Comparison of ENCODE assay signal across 8 cellular contexts in the genomic region with DNA sequence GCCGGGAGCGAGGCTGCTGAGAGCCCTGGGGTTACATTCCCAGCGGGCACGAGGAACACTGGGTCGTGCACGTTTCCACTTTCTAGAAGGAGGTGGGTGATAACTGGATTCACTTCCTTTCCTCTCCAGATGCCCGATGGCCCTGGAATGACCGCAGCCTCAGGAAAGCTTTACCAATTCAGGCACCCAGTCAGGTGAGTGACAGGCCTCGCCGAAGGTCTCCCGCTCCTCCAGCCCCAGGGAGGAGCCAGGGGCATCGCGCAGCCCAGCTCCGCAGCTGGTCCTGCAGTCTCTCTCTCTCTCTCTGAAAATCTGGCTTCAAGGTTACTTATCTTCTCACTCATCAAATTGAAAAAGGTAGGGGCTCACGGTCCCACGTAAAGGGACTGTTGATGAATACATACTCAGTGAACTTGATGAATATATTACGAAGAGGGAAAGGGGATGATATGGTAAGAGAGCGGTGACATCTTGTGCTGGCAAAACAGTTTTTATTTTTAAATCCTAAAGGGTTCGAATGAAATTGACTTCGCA. TPM values are rescaled to one million over a fixed set of nuclear protein-coding genes. Genes with fewer than 3 reads are reported as not detected.
A peak's percentile ranks its signal among the peaks of the same experiment; 100 is the strongest.
DNase-seq lines count a peak whose midpoint lies in the region; ATAC-seq and TF ChIP-seq lines count a peak whose summit lies in the region.

No MANE protein-coding gene starts in this region.

- no CpG with 5 or more reads among the region's 20 CpGs for WGBS in H9 (ENCODE audit: extremely low coverage, insufficient read length, low lambda C conversion rate)

- H3K79me1 ChIP-seq in H9 (ENCODE audit: insufficient read depth, low read depth, low read length, poor library complexity, severe bottlenecking): no peaks in the 10 kb centered on the region

- H3K4me1 ChIP-seq in H9 (ENCODE audit: insufficient read depth, low read length) (no peaks in the 10 kb centered on the region), Karpas-422 (ENCODE audit: low read length) (peaks cover 12% of the 10 kb centered on the region)

- no peak overlapping the region for H2AK5ac ChIP-seq in H9 (ENCODE audit: insufficient read length, low read length)

- H3K9me3 ChIP-seq in H9 (ENCODE audit: control insufficient read depth, low read depth, low read length) (no peaks in the 10 kb centered on the region), Karpas-422 (ENCODE audit: low read length) (no peaks in the 10 kb centered on the region)

- H3K4me2 ChIP-seq in H9 (ENCODE audit: insufficient read depth, insufficient read length, low read length): peak overlapping the region; percentile 67
- H3K4me2 ChIP-seq in Karpas-422 (ENCODE audit: low read depth, low read length, poor library complexity, severe bottlenecking): no peak overlapping the region

- H3K23ac ChIP-seq in H9 (ENCODE audit: insufficient read length, low read depth, low read length): no peak overlapping the region

- DNase-seq in AG04449 (ENCODE audit: low read depth, low spot score) (no peak), H9 (peak; percentile 67), memory B cell (ENCODE audit: low spot score in 2 of 2) (no peak), Karpas-422 (no peak), retina (no peak)
- no peak for DNase-seq in stimulated activated CD4-positive, alpha-beta T cell treated with anti-CD3 and anti-CD28 coated beads, Interleukin-1b, Interleukin-23, amount 100 ng/mL, for 48 hours

- TF ChIP-seq CTCF in AG04449 (IDR thresholded peaks at IDR 0.05; ENCODE audit: insufficient read depth, low read length, missing control alignments) (no peak), H9 (conservative IDR thresholded peaks at IDR 0.05) (no peak)

- H3T11ph ChIP-seq in H9 (ENCODE audit: low read length): no peak overlapping the region

- H3K14ac ChIP-seq in H9 (ENCODE audit: insufficient read depth, low read length): no peak overlapping the region

- no peak overlapping the region for H4K8ac ChIP-seq in H9 (replicated peaks; ENCODE audit: insufficient read length, low read depth, low read length)

- H4K91ac ChIP-seq in H9 (ENCODE audit: insufficient read length, low read depth, low read length): no peak overlapping the region

- no peak overlapping the region for H3K9ac ChIP-seq in H9 (ENCODE audit: extremely low read depth, insufficient read length, low read length)
- no peak overlapping the region for H3K9ac ChIP-seq in Karpas-422 (ENCODE audit: low read length)

- H3K23me2 ChIP-seq in H9 (ENCODE audit: insufficient read length, low read depth, low read length, poor library complexity, severe bottlenecking): peaks cover 7% of the 10 kb centered on the region

- H2AFZ ChIP-seq in H9 (ENCODE audit: low read length) (no peak overlapping the region), Karpas-422 (ENCODE audit: low read length) (no peak overlapping the region)

- H3K4me1 Mint-ChIP-seq in H9: peaks cover 13 to 15% of the 10 kb centered on the region in 2 experiments
- H3K4me1 Mint-ChIP-seq in activated naive CD8-positive, alpha-beta T cell (ENCODE audit: low read depth): peaks cover 22% of the 10 kb centered on the region
- peaks cover 12% of the 10 kb centered on the region for H3K4me1 Mint-ChIP-seq in memory B cell

- H3K27me3 Mint-ChIP-seq in H9 (ENCODE audit: low read depth) (peaks cover 59% of the 10 kb centered on the region), memory B cell (peaks cover 31% of the 10 kb centered on the region)
- peaks cover 43% of the 10 kb centered on the region for H3K27me3 Mint-ChIP-seq in activated naive CD8-positive, alpha-beta T cell

- H4K20me1 ChIP-seq in H9 (ENCODE audit: control insufficient read depth, insufficient read depth, insufficient read length): no peaks in the 10 kb centered on the region
- no peaks in the 10 kb centered on the region for H4K20me1 ChIP-seq in Karpas-422 (ENCODE audit: insufficient read depth, low read depth, low read length)

- H3K9me3 Mint-ChIP-seq in H9: no peaks in the 10 kb centered on the region; a peak in 2 of 5 replicates
- no peaks in the 10 kb centered on the region for H3K9me3 Mint-ChIP-seq in activated naive CD8-positive, alpha-beta T cell (ENCODE audit: low read depth)
- no peaks in the 10 kb centered on the region for H3K9me3 Mint-ChIP-seq in memory B cell

- H3K27me3 ChIP-seq in H9 (ENCODE audit: insufficient read depth, low read length): peaks cover 9% of the 10 kb centered on the region; the same call in 1 of the 2 replicates
- H3K27me3 ChIP-seq in Karpas-422 (ENCODE audit: low read length): no peaks in the 10 kb centered on the region

- H3K36me3 ChIP-seq in Karpas-422 (ENCODE audit: insufficient read depth, low read length): no peaks in the 10 kb centered on the region

- no peak overlapping the region for H2BK15ac ChIP-seq in H9 (ENCODE audit: low read depth, low read length)

- no peak overlapping the region for H2BK20ac ChIP-seq in H9 (ENCODE audit: low read depth, low read length, poor library complexity, severe bottlenecking)

- peak overlapping the region; percentile 74 to 89 for H3K4me3 Mint-ChIP-seq in H9
- H3K4me3 Mint-ChIP-seq in activated naive CD8-positive, alpha-beta T cell: peak overlapping the region; percentile 68
- H3K4me3 Mint-ChIP-seq in memory B cell: peak overlapping the region; percentile 79

- H3K27ac ChIP-seq in H9 (ENCODE audit: insufficient read length, low read depth, low read length): no peak overlapping the region
- H3K27ac ChIP-seq in Karpas-422 (ENCODE audit: low read length): no peak overlapping the region

- CTCF ChIA-PET in AG04449 (lab: Yijun Ruan, JAX): no interaction called here

- H3K36me3 Mint-ChIP-seq in H9 (ENCODE audit: insufficient read depth in 1 of 3, low read depth in 3 of 3) (no peaks in the 10 kb centered on the region), memory B cell (no peaks in the 10 kb centered on the region)
- peaks cover 2% of the 10 kb centered on the region for H3K36me3 Mint-ChIP-seq in activated naive CD8-positive, alpha-beta T cell

- no peak overlapping the region for H3K56ac ChIP-seq in H9 (ENCODE audit: insufficient read length, low read depth, low read length)

- ATAC-seq in memory B cell (ENCODE audit: low read depth) (no peak), HG03469 (IDR thresholded peaks at IDR 0.05; ENCODE audit: unreplicated experiment) (no peak)

- no peaks in the 10 kb centered on the region for H3K9me2 ChIP-seq in Karpas-422 (replicated peaks; ENCODE audit: insufficient read depth, low read length)

- H2BK120ac ChIP-seq in H9 (ENCODE audit: low read depth, low read length, poor library complexity, severe bottlenecking): no peak overlapping the region

- H3K27ac Mint-ChIP-seq in H9: no peak overlapping the region
- H3K27ac Mint-ChIP-seq in activated naive CD8-positive, alpha-beta T cell: no peak overlapping the region
- no peak overlapping the region for H3K27ac Mint-ChIP-seq in memory B cell

- H3K4ac ChIP-seq in H9 (ENCODE audit: low read depth, low read length): no peak overlapping the region

- no peak overlapping the region for H2BK5ac ChIP-seq in H9 (ENCODE audit: insufficient read length, low read length)

- POLR2A ChIA-PET in AG04449 (lab: Yijun Ruan, JAX): no interaction called here

- no peak overlapping the region for H3K18ac ChIP-seq in H9 (ENCODE audit: insufficient read length, low read depth, low read length)

- H3K4me3 ChIP-seq in AG04449 (ENCODE audit: low read depth, low read length) (peak overlapping the region; percentile 58), Karpas-422 (ENCODE audit: low read length) (no peak overlapping the region)

- H2BK12ac ChIP-seq in H9 (ENCODE audit: insufficient read length, low read depth, low read length): no peak overlapping the region

- H4K5ac ChIP-seq in H9 (ENCODE audit: insufficient read length, low read depth, low read length): no peak overlapping the region

- no peaks in the 10 kb centered on the region for H3K79me2 ChIP-seq in H9 (ENCODE audit: insufficient read depth, low read length)
- no peaks in the 10 kb centered on the region for H3K79me2 ChIP-seq in Karpas-422 (ENCODE audit: low read length)

RNA-seq across cellular contexts. Expression of a gene that starts 0.9 kb away (rescaled TPM):
- total RNA-seq in H9 (2021): 0.90 TPM in 2 replicates
- not detected in 2 replicates for total RNA-seq in Karpas-422 (2014; rRNA removed; shearing (Covaris generic); ENCODE audit: low replicate concordance)

RNA-seq across cellular contexts. Expression of a gene that starts 5.5 kb away (rescaled TPM):
- total RNA-seq in H9 (2021): 16.7 and 17.5 TPM in 2 replicates
- total RNA-seq in Karpas-422 (2014; rRNA removed; shearing (Covaris generic); ENCODE audit: low replicate concordance): 15.1 and 37.0 TPM in 2 replicates
